In the genomic region with DNA sequence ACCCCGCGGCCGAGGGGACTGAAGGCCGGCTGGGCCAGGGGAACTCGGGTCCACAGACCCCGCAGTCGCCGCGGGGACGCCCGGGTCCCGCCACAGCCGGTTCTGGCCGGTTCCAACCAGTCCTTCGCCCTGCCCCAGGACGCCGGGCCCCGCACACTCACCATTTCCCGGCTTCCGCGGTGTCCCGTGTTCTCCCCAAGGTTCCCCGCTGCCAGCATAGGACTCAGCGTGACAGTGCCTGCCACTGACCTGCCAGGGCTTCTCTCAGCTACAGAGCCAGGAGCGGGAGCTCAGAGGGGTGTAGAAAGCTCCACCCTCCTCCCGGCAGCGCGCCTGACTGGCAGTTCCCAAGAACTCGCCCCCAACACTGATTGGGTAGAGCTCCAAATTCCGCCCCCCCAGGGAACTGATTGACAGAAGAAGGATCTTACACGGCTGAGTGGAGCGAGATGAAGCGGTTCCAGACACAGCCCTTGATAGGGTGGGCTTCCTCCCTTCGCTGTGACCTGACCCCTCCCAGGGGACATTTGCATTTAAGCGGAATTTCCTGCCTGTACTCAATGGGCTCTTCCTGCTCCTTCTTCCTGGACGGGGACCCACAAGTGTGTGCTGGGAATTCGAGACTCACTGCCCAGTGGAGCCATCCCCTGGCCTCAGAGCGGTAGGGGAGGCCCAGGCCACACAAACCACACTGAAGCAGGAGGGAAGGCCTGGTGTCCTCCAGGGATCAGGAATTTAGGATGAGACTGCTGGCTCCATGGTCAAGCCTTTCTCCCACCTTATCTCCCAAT, we compare ENCODE assay signal across 8 cellular contexts. TPM values are rescaled to one million over a fixed set of nuclear protein-coding genes. Genes with fewer than 3 reads are reported as not detected.
A peak's percentile ranks its signal among the peaks of the same experiment; 100 is the strongest.
DNase-seq lines count a peak whose midpoint lies in the region; ATAC-seq and TF ChIP-seq lines count a peak whose summit lies in the region.

A gene (minus strand): TSS at position 312 of the 791 bp plus-strand sequence. CDS start 2,052 bp downstream, outside the sequence.

- H3K4me1 ChIP-seq in RWPE2 (ENCODE audit: insufficient read depth, poor library complexity, severe bottlenecking): no peaks in the 10 kb centered on the region

- peak within 1 kb of the TSS; percentile 95 to 97 (median 96) for H3K4me3 Mint-ChIP-seq in nephron

- peak within 1 kb of the TSS; percentile 38 for H3K27ac ChIP-seq in RWPE2 (ENCODE audit: poor library complexity, severe bottlenecking)

- no peaks in the 10 kb centered on the region for H3K36me3 ChIP-seq in RWPE2 (ENCODE audit: low read depth)

- H3K36me3 Mint-ChIP-seq in nephron (ENCODE audit: low read depth): peaks cover 28% of the 10 kb centered on the region

- peak within 1 kb of the TSS; percentile 92 to 97 (median 97) for H3K27ac Mint-ChIP-seq in nephron

- peaks cover 3% of the 10 kb centered on the region for H3K27me3 Mint-ChIP-seq in nephron (ENCODE audit: low read depth)

- H3K4me1 Mint-ChIP-seq in nephron: peaks cover 23% of the 10 kb centered on the region

- DNase-seq in COR-L47 (lab: John Stamatoyannopoulos, UW) (peak; percentile 81), HT1080 (ENCODE audit: low read depth) (peak; percentile 75), RWPE2 (ENCODE audit: low spot score) (peak; percentile 95), activated gamma-delta T cell (lab: John Stamatoyannopoulos, UW) (peak; percentile 35), fibroblast of the conjunctiva (ENCODE audit: low read depth) (peak; percentile 89)
- peak; percentile 89 for DNase-seq in stimulated activated naive CD8-positive, alpha-beta T cell treated with anti-CD3 and anti-CD28 coated beads, Interleukin-15, Interleukin-2, amounts not matched to agents 100 U/mL and 50 U/mL, for 24 hours

- ATAC-seq in GM19467 (IDR thresholded peaks at IDR 0.05; ENCODE audit: unreplicated experiment) (peak; percentile 90), RWPE2 (ENCODE audit: low read depth) (peak; percentile 98)
- peak; percentile 99 for ATAC-seq in stimulated activated naive CD8-positive, alpha-beta T cell treated with anti-CD3 and anti-CD28 coated beads, Interleukin-15, Interleukin-2, amounts not matched to agents 100 U/mL and 50 U/mL, for 24 hours

- peaks cover 23% of the 10 kb centered on the region for H3K9me3 Mint-ChIP-seq in nephron

- TF ChIP-seq CTCF in RWPE2 (IDR thresholded peaks at IDR 0.05; ENCODE audit: poor library complexity, severe bottlenecking) (peak; percentile 51), nephron (IDR thresholded peaks at IDR 0.05; ENCODE audit: unreplicated experiment in 3 of 3) (peak; percentile 54 to 60 (median 59))

- H3K4me3 ChIP-seq in RWPE2 (ENCODE audit: severe bottlenecking): peak within 1 kb of the TSS; percentile 80

- no peaks in the 10 kb centered on the region for H3K27me3 ChIP-seq in RWPE2 (ENCODE audit: insufficient read depth, poor library complexity, severe bottlenecking)

- no peaks in the 10 kb centered on the region for H3K9me3 ChIP-seq in RWPE2 (ENCODE audit: severe bottlenecking)

RNA-seq across cellular contexts. Expression of the gene that starts here (rescaled TPM):
- total RNA-seq in HT1080 (2014; rRNA removed; shearing (Covaris generic)): 0.08 and 0.17 TPM in 2 replicates
- polyA plus RNA-seq in HT1080 (2015; cell fraction: cytosol; rRNA removed): not detected in 2 replicates
- polyA plus RNA-seq in HT1080 (2015; cell fraction: nucleus; rRNA removed): not detected in 2 replicates

Comparison
In these comparisons a context has a peak if more than half of its experiments do, and no peak if none do; other contexts are left out.
1. Peak in every context shown above with its lines: DNase-seq, ATAC-seq, H3K4me3 ChIP-seq and H3K27ac ChIP-seq.
2. Peak in DNase-seq in HT1080; RNA of the gene not detected or under 1 TPM.
3. DNase-seq: peak in every context shown above with its lines; median percentile 95 in RWPE2; 89 in fibroblast of the conjunctiva; 89 in stimulated activated naive CD8-positive, alpha-beta T cell treated with anti-CD3 and anti-CD28 coated beads, Interleukin-15, Interleukin-2, amounts not matched to agents 100 U/mL and 50 U/mL, for 24 hours; 81 in COR-L47; 75 in HT1080; 35 in activated gamma-delta T cell.